28 cellular contexts compared by ENCODE assay signal in genomic region chr14:75497701-75498100, GRCh38. TPM values are rescaled to one million over a fixed set of nuclear protein-coding genes. Genes with fewer than 3 reads are reported as not detected.
DNase-seq lines count a peak whose midpoint lies in the region; ATAC-seq and TF ChIP-seq lines count a peak whose summit lies in the region.
"Had no signal": no experiment of that assay in that cellular context is flagged by ENCODE, and none has a peak within 500 bp of the region (broad histone marks: within the 10 kb centered on the region; RNA-seq: fewer than 3 reads in every experiment).

No MANE protein-coding gene starts in this region.

- TF ChIP-seq CTCF in SU-DHL-6 (IDR thresholded peaks at IDR 0.05; ENCODE audit: insufficient read depth, low read length, poor library complexity, severe bottlenecking) = no peak

- peak overlapping the region; percentile 69 for H3K27ac Mint-ChIP-seq in activated naive CD8-positive, alpha-beta T cell
- no peak overlapping the region for H3K27ac Mint-ChIP-seq in activated naive CD8-positive, alpha-beta T cell treated with anti-CD3 and anti-CD28 coated beads for 36 hours
- H3K27ac Mint-ChIP-seq in dendritic cell treated with granulocyte-macrophage colony-stimulating factor and Interleukin-4, amounts not matched to agents 40 ng/mL and 50 ng/mL, for 4 days = peak overlapping the region; percentile 67
- H3K27ac Mint-ChIP-seq: CD8-positive, alpha-beta T cell; nephron progenitor cell had no signal

- H2AFZ ChIP-seq in SU-DHL-6 (ENCODE audit: low read depth, low read length, severe bottlenecking) = peak overlapping the region; percentile 55

- no peaks in the 10 kb centered on the region for H3K36me3 Mint-ChIP-seq in activated naive CD8-positive, alpha-beta T cell
- H3K36me3 Mint-ChIP-seq in activated naive CD8-positive, alpha-beta T cell treated with anti-CD3 and anti-CD28 coated beads for 36 hours = no peaks in the 10 kb centered on the region
- no peaks in the 10 kb centered on the region for H3K36me3 Mint-ChIP-seq in dendritic cell treated with granulocyte-macrophage colony-stimulating factor and Interleukin-4, amounts not matched to agents 40 ng/mL and 50 ng/mL, for 4 days (ENCODE audit: low read depth)
- H3K36me3 Mint-ChIP-seq: CD8-positive, alpha-beta T cell had no signal

- H3K4me2 ChIP-seq in SU-DHL-6 (ENCODE audit: low read depth, low read length, poor library complexity, severe bottlenecking) = no peak overlapping the region

- H3K27me3 Mint-ChIP-seq in activated naive CD8-positive, alpha-beta T cell = no peaks in the 10 kb centered on the region
- H3K27me3 Mint-ChIP-seq in activated naive CD8-positive, alpha-beta T cell treated with anti-CD3 and anti-CD28 coated beads for 36 hours = no peaks in the 10 kb centered on the region
- H3K27me3 Mint-ChIP-seq in dendritic cell treated with granulocyte-macrophage colony-stimulating factor and Interleukin-4, amounts not matched to agents 40 ng/mL and 50 ng/mL, for 4 days = no peaks in the 10 kb centered on the region

- H3K9me3 ChIP-seq in SU-DHL-6 (ENCODE audit: insufficient read depth, low read length) = no peaks in the 10 kb centered on the region
- H3K9me3 ChIP-seq: ascending aorta, heart left ventricle, left lung, testis, uterus had no signal

- H3F3A ChIP-seq in SU-DHL-6 (ENCODE audit: insufficient read depth) = peaks cover 33% of the 10 kb centered on the region

- no peaks in the 10 kb centered on the region for H3K79me2 ChIP-seq in SU-DHL-6 (ENCODE audit: insufficient read depth, low read length)

- ATAC-seq in left colon = no peak
- ATAC-seq in HG03135 (IDR thresholded peaks at IDR 0.05; ENCODE audit: unreplicated experiment) = no peak
- ATAC-seq in HG02884 (IDR thresholded peaks at IDR 0.05; ENCODE audit: unreplicated experiment) = no peak
- no peak for ATAC-seq in HG03280 (IDR thresholded peaks at IDR 0.05; ENCODE audit: unreplicated experiment)
- ATAC-seq: heart left ventricle had no signal

- no peaks in the 10 kb centered on the region for H3K9me3 Mint-ChIP-seq in activated naive CD8-positive, alpha-beta T cell (ENCODE audit: low read depth)
- no peaks in the 10 kb centered on the region for H3K9me3 Mint-ChIP-seq in activated naive CD8-positive, alpha-beta T cell treated with anti-CD3 and anti-CD28 coated beads for 36 hours
- no peaks in the 10 kb centered on the region for H3K9me3 Mint-ChIP-seq in dendritic cell treated with granulocyte-macrophage colony-stimulating factor and Interleukin-4, amounts not matched to agents 40 ng/mL and 50 ng/mL, for 4 days
- H3K9me3 Mint-ChIP-seq: CD8-positive, alpha-beta T cell; nephron progenitor cell had no signal

- DNase-seq in activated naive CD8-positive, alpha-beta T cell treated with anti-CD3 and anti-CD28 coated beads for 36 hours = no peak
- no peak for DNase-seq in left colon
- DNase-seq: activated CD4-positive, CD25-positive, alpha-beta regulatory T cell; central memory CD4-positive, alpha-beta T cell; DMS153; heart left ventricle; left lung; midbrain; NCI-H187; NCI-H526 treated with DMSO at 0.1 percent for 48 hours; nephron progenitor cell; posterior cingulate gyrus; RPMI8226; T-helper 9 cell; testis; uterus had no signal

- intact Hi-C loops in dendritic cell treated with granulocyte-macrophage colony-stimulating factor and Interleukin-4, amounts not matched to agents 40 ng/mL and 50 ng/mL, for 4 days (cut with micrococcal nuclease) = no loop called here
- intact Hi-C loops in left colon (cut with DNase I, micrococcal nuclease) = no loop called here

- H4K20me1 ChIP-seq in SU-DHL-6 (ENCODE audit: low read depth, low read length) = no peaks in the 10 kb centered on the region

- H3K27me3 ChIP-seq in SU-DHL-6 (ENCODE audit: low read length) = no peaks in the 10 kb centered on the region
- H3K27me3 ChIP-seq: ascending aorta, heart left ventricle, left lung, testis, uterus had no signal

- H3K27ac ChIP-seq in SU-DHL-6 (ENCODE audit: low read depth, low read length) = peak overlapping the region; percentile 96
- H3K27ac ChIP-seq: ascending aorta, epithelial cell of prostate, heart left ventricle, left lung, testis, uterus had no signal

- H3K9ac ChIP-seq in SU-DHL-6 (ENCODE audit: low read length) = peak overlapping the region; percentile 10; the same call in 1 of the 2 replicates

- H3K36me3 ChIP-seq in SU-DHL-6 (ENCODE audit: low read length) = no peaks in the 10 kb centered on the region
- H3K36me3 ChIP-seq: ascending aorta, heart left ventricle, left lung, uterus had no signal

- no peaks in the 10 kb centered on the region for H3K9me2 ChIP-seq in SU-DHL-6 (replicated peaks; ENCODE audit: insufficient read depth, low read length)

- H3K4me1 Mint-ChIP-seq in activated naive CD8-positive, alpha-beta T cell (ENCODE audit: low read depth) = peaks cover 29% of the 10 kb centered on the region
- H3K4me1 Mint-ChIP-seq in activated naive CD8-positive, alpha-beta T cell treated with anti-CD3 and anti-CD28 coated beads for 36 hours = peaks cover 34% of the 10 kb centered on the region
- H3K4me1 Mint-ChIP-seq in dendritic cell treated with granulocyte-macrophage colony-stimulating factor and Interleukin-4, amounts not matched to agents 40 ng/mL and 50 ng/mL, for 4 days (ENCODE audit: low read depth) = peaks cover 40% of the 10 kb centered on the region

- H3K4me3 ChIP-seq in SU-DHL-6 (ENCODE audit: insufficient read depth, low read length, poor library complexity, severe bottlenecking) = no peak overlapping the region
- H3K4me3 ChIP-seq: ascending aorta, heart left ventricle, left lung, testis, uterus had no signal

- H3K4me3 Mint-ChIP-seq in activated naive CD8-positive, alpha-beta T cell = peak overlapping the region; percentile 22
- H3K4me3 Mint-ChIP-seq in activated naive CD8-positive, alpha-beta T cell treated with anti-CD3 and anti-CD28 coated beads for 36 hours = no peak overlapping the region
- H3K4me3 Mint-ChIP-seq in dendritic cell treated with granulocyte-macrophage colony-stimulating factor and Interleukin-4, amounts not matched to agents 40 ng/mL and 50 ng/mL, for 4 days = no peak overlapping the region
- H3K4me3 Mint-ChIP-seq: CD8-positive, alpha-beta T cell; nephron progenitor cell had no signal

RNA-seq across cellular contexts. Expression of gene BATF, which starts 24.6 kb away (rescaled TPM):
- 10 to 100 TPM; 46.2 to 47.9 TPM for total RNA-seq in activated naive CD8-positive, alpha-beta T cell treated with anti-CD3 and anti-CD28 coated beads for 36 hours
- total RNA-seq in left colon = 1 to 10 TPM in 1 of 2 donors, under 1 TPM in 1; 0.67 to 1.3 TPM
- total RNA-seq: ascending aorta, fibroblast of villous mesenchyme, G401, LHCN-M2 had no signal

Comparison
In these comparisons a context has a peak if more than half of its experiments do, and no peak if none do; other contexts are left out.
1. RNA of gene BATF, which starts 24.6 kb away (total RNA-seq): 46.2 to 47.9 TPM in activated naive CD8-positive, alpha-beta T cell treated with anti-CD3 and anti-CD28 coated beads for 36 hours; 0.67 to 1.3 TPM in left colon; every median in the first group is over 10 times any median in the second.